Comparison of ENCODE assay signal across 8 cellular contexts in the genomic region with DNA sequence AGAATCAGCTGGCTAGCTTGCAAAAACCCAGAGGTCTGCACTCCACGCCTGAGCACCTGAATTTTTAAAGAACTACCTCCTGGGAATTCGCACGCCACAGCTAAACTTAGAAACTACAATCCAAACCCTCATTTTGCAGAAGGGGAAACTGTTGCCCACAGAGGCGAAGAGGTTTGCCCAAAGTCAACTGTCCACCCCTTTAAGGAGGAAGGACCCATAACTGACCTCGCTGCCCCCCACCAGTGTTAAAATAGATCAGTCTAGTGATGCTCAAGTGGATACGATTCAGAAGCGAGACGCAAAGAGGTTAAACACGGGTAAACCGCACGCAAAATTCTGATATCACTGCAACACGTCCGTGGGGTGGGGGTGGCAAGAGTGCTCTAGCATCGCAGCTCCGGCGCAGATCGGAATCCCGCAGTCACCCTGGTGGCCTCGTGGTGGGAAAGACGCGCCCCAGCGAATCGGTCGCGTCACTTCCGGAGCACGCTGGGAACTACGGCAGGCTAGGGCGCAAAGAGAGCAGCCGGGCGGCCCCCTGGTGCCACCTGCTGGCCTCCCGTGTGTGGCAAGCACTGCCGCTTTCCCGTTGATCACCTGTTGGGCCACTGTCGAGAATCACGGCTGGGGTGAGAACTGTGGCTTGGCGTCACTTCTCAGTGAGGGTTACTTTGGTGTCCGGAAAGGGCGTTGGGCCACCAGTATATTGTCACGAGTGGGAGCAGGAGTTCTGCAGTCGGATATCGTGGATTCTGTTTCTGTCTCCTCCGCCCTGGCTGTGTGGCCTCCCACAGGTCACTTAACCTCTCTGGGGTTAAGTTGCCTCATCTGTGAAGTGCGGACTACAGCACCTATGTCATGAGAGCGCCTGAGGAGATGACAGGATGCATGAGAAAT. TPM values are rescaled to one million over a fixed set of nuclear protein-coding genes. Genes with fewer than 3 reads are reported as not detected.
DNase-seq lines count a peak whose midpoint lies in the region; ATAC-seq and TF ChIP-seq lines count a peak whose summit lies in the region.

A gene (minus strand): TSS at position 451 of the 897 bp plus-strand sequence. CDS start 686 bp downstream, outside the sequence.

- peaks cover 6% of the 10 kb centered on the region for H3K36me3 Mint-ChIP-seq in chondrocyte (ENCODE audit: low read depth)

- peak within 1 kb of the TSS; percentile 75 for H3K4me3 Mint-ChIP-seq in chondrocyte (ENCODE audit: unreplicated experiment)

- DNase-seq in Ammon's horn (ENCODE audit: low spot score): peak; percentile 95
- peak; percentile 85 for DNase-seq in NCI-H510A (lab: John Stamatoyannopoulos, UW)
- DNase-seq in activated CD4-positive, alpha-beta T cell treated with anti-CD3 and anti-CD28 coated beads for 24 hours (ENCODE audit: low read depth in 2 of 2): peak; percentile 90 to 91
- peak; percentile 95 for DNase-seq in chondrocyte (ENCODE audit: low spot score)
- DNase-seq in kidney tubule cell (ENCODE audit: low spot score): peak; percentile 92
- peak; percentile 88 to 92 (median 89) for DNase-seq in stimulated activated CD4-positive, alpha-beta T cell treated with anti-CD3 and anti-CD28 coated beads, Interleukin-1b, Interleukin-23, amount 100 ng/mL, for 24 hours (ENCODE audit: low read depth in 4 of 4, low spot score in 1 of 4)

- peak within 1 kb of the TSS; percentile 91 for H3K27ac Mint-ChIP-seq in chondrocyte (ENCODE audit: unreplicated experiment)

- peaks cover 33% of the 10 kb centered on the region for H3K4me1 Mint-ChIP-seq in chondrocyte (ENCODE audit: low read depth)

- H3K9me3 Mint-ChIP-seq in chondrocyte (ENCODE audit: low read depth): no peaks in the 10 kb centered on the region

- H3K27me3 Mint-ChIP-seq in chondrocyte (ENCODE audit: low read depth): no peaks in the 10 kb centered on the region

- ATAC-seq in GM19043 (IDR thresholded peaks at IDR 0.05; ENCODE audit: low read depth, unreplicated experiment): peak; percentile 66
- ATAC-seq in HG03432 (IDR thresholded peaks at IDR 0.05; ENCODE audit: unreplicated experiment): peak; percentile 63

- TF ChIP-seq CTCF in chondrocyte (IDR thresholded peaks at IDR 0.05): peak; percentile 98

RNA-seq across cellular contexts. Expression of the gene that starts here (rescaled TPM):
- 10.6 to 13.1 TPM (median 12.7 TPM) in 3 replicates for total RNA-seq in chondrocyte

Comparison
In these comparisons a context has a peak if more than half of its experiments do, and no peak if none do; other contexts are left out.
1. Peak in every context shown above with its lines: DNase-seq and ATAC-seq.